ENCODE assay signal across 28 cellular contexts in genomic region chrX:18146009-18146408, GRCh38.
"Had no signal": no experiment of that assay in that cellular context is flagged by ENCODE, and none has a peak within 500 bp of the region (broad histone marks: within the 10 kb centered on the region; RNA-seq: fewer than 3 reads in every experiment).

No MANE protein-coding gene starts in this region.

- FAIRE-seq: TTC549 had no signal

- H3K9me3 ChIP-seq: colonic mucosa, Peyer's patch had no signal

- H3K4me3 ChIP-seq: cardiac muscle cell, colonic mucosa, Peyer's patch had no signal

- H3K36me3 ChIP-seq: cardiac muscle cell, colonic mucosa, Peyer's patch had no signal

- H3K27ac ChIP-seq: cardiac muscle cell, colonic mucosa, Peyer's patch had no signal

- ATAC-seq: activated T-cell treated with anti-CD3 and anti-CD28 coated beads, Interleukin-2, amount 50 U/mL, for 4 hours; PC-3 had no signal

- H3K27me3 ChIP-seq: cardiac muscle cell, colonic mucosa, Peyer's patch had no signal

- DNase-seq: activated B cell treated with CpG ODN at 0.5 μM for 24 hours; activated CD4-positive, alpha-beta memory T cell treated with anti-CD3 and anti-CD28 coated beads for 36 hours; activated CD4-positive, alpha-beta T cell treated with anti-CD3 and anti-CD28 coated beads for 4 hours; activated CD4-positive, alpha-beta T cell treated with anti-CD3 and anti-CD28 coated beads, Interleukin-2, amount 50 U/mL, for 1 hour; activated CD4-positive, CD25-positive, alpha-beta regulatory T cell treated with anti-CD3 and anti-CD28 coated beads, Interleukin-2, amount 50 U/mL, for 72 hours; activated CD8-positive, alpha-beta memory T cell treated with anti-CD3 and anti-CD28 coated beads, Interleukin-2, amount 50 U/mL, for 4 hours; activated naive CD4-positive, alpha-beta T cell treated with anti-CD3 and anti-CD28 coated beads, Interleukin-2, amount 50 U/mL, for 16 hours; activated naive CD8-positive, alpha-beta T cell treated with anti-CD3 and anti-CD28 coated beads for 36 hours; activated T-cell treated with anti-CD3 and anti-CD28 coated beads for 4 hours; activated T-cell treated with anti-CD3 and anti-CD28 coated beads, Interleukin-2, amount 50 U/mL, for 4 hours; amniotic stem cell; aorta; colonic mucosa; NCI-H1092 treated with DMSO at 0.1 percent for 48 hours; NCI-H146; NCI-H187; NCI-H2029 treated with DMSO at 0.1 percent for 48 hours; NCI-H2107; NCI-H2171; NCI-H510A; NCI-H526; NCI-H774; PC-3; Peyer's patch; RPMI8226; SHP77 treated with DMSO at 0.1 percent for 48 hours had no signal

- H3K4me1 ChIP-seq: colonic mucosa, Peyer's patch had no signal
